ENCODE assay signal across 19 cellular contexts in genomic region chr13:109818891-109819290, GRCh38.
"Had no signal": no experiment of that assay in that cellular context is flagged by ENCODE, and none has a peak within 500 bp of the region (broad histone marks: within the 10 kb centered on the region; RNA-seq: fewer than 3 reads in every experiment).

No MANE protein-coding gene starts in this region.

- DNase-seq: activated CD4-positive, alpha-beta T cell treated with anti-CD3 and anti-CD28 coated beads for 4 hours; activated CD8-positive, alpha-beta memory T cell treated with anti-CD3 and anti-CD28 coated beads, Interleukin-2, amount 50 U/mL, for 4 hours; activated CD8-positive, alpha-beta T cell treated with anti-CD3 and anti-CD28 coated beads for 36 hours; activated gamma-delta T cell treated with Interleukin-2 at 50 U/mL for 16 hours; activated naive CD8-positive, alpha-beta T cell treated with anti-CD3 and anti-CD28 coated beads, Interleukin-2, amount 10 ng/mL, durations not matched to agents 7 days and 5 days; activated T-cell treated with anti-CD3 and anti-CD28 coated beads, Interleukin-2, amount 50 U/mL, for 72 hours; caudate nucleus; colonic mucosa; effector CD4-positive, alpha-beta T cell; heart left ventricle; islet precursor cell; natural killer cell; stimulated activated CD4-positive, alpha-beta T cell treated with anti-CD3 and anti-CD28 coated beads, Interleukin-1b, Interleukin-23, amount 100 ng/mL, for 48 hours; transverse colon had no signal

- H3K27me3 ChIP-seq: ascending aorta, colonic mucosa, heart left ventricle, right atrium auricular region, transverse colon had no signal

- ATAC-seq: activated CD8-positive, alpha-beta T cell treated with anti-CD3 and anti-CD28 coated beads for 36 hours; activated T-cell treated with anti-CD3 and anti-CD28 coated beads, Interleukin-2, amount 50 U/mL, for 72 hours; heart left ventricle; left lobe of liver; natural killer cell; stimulated activated memory B cell treated with anti-CD40 and anti-IgM and Interleukin-4, amounts not matched to agents 10 μg/mL and 1 μg/mL and 100 μg/mL, for 72 hours had no signal

- H3K9me3 ChIP-seq: ascending aorta, colonic mucosa, right atrium auricular region, transverse colon had no signal

- H3K36me3 ChIP-seq: ascending aorta, colonic mucosa, heart left ventricle, right atrium auricular region, transverse colon had no signal

- H3K4me1 ChIP-seq: ascending aorta, colonic mucosa, heart left ventricle, right atrium auricular region, transverse colon had no signal

- H3K4me3 ChIP-seq: ascending aorta, colonic mucosa, heart left ventricle, right atrium auricular region, smooth muscle cell, transverse colon had no signal

- H3K27ac ChIP-seq: ascending aorta, colonic mucosa, heart left ventricle, right atrium auricular region, transverse colon had no signal
